9 cellular contexts compared by ENCODE assay signal in genomic region chr9:132671620-132672412, GRCh38. TPM values are rescaled to one million over a fixed set of nuclear protein-coding genes. Genes with fewer than 3 reads are reported as not detected.
DNase-seq lines count a peak whose midpoint lies in the region; ATAC-seq and TF ChIP-seq lines count a peak whose summit lies in the region.
"Had no signal": no experiment of that assay in that cellular context is flagged by ENCODE, and none has a peak within 500 bp of the region (broad histone marks: within the 10 kb centered on the region; RNA-seq: fewer than 3 reads in every experiment).

No MANE protein-coding gene starts in this region.

- no peak for DNase-seq in CD4-positive, alpha-beta memory T cell
- DNase-seq in colonic mucosa (no peak), NK-92 (lab: John Stamatoyannopoulos, UW; ENCODE audit: unreplicated experiment) (no peak), Kasumi-1 (lab: John Stamatoyannopoulos, UW) (no peak)
- DNase-seq: nucleus accumbens had no signal

- H3K4me1 Mint-ChIP-seq in CD4-positive, alpha-beta memory T cell, result peaks cover 43 to 71% (median 51%) of the 10 kb centered on the region in 4 donors

- H3K9ac ChIP-seq in Loucy (ENCODE audit: low read depth, low read length, poor library complexity, severe bottlenecking), result peak overlapping the region; percentile 95
- H3K9ac ChIP-seq in colonic mucosa (ENCODE audit: low read depth in 2 of 2, low read length in 2 of 2), result no peak overlapping the region
- peak overlapping the region; percentile 89 for H3K9ac ChIP-seq in neural cell (ENCODE audit: low read length)

- H3K4me2 ChIP-seq in Loucy (ENCODE audit: low read depth, low read length, poor library complexity, severe bottlenecking), result peak overlapping the region; percentile 98
- H3K4me2 ChIP-seq in neural cell (ENCODE audit: low read length), result peak overlapping the region; percentile 41

- H3K9me2 ChIP-seq in Loucy (replicated peaks; ENCODE audit: low read depth, low read length) (no peaks in the 10 kb centered on the region), neural cell (ENCODE audit: insufficient read depth, low read length) (no peaks in the 10 kb centered on the region)

- peak overlapping the region; percentile 99 for H3K27ac ChIP-seq in CD4-positive, alpha-beta memory T cell (ENCODE audit: low read depth, low read length)
- H3K27ac ChIP-seq in colonic mucosa (no peak overlapping the region), neural cell (ENCODE audit: low read length) (peak overlapping the region; percentile 89)

- H3K4me3 ChIP-seq in CD4-positive, alpha-beta memory T cell (ENCODE audit: low read length in 2 of 2), result peak overlapping the region in 1 of 2 donors; percentile 81
- peak overlapping the region; percentile 94 for H3K4me3 ChIP-seq in Loucy (ENCODE audit: low read length, poor library complexity, severe bottlenecking)
- H3K4me3 ChIP-seq in colonic mucosa, result peak overlapping the region; percentile 88
- H3K4me3 ChIP-seq in neural cell (ENCODE audit: low read length), result peak overlapping the region; percentile 69

- H4K20me1 ChIP-seq in Loucy (ENCODE audit: insufficient read depth, low read length, poor library complexity, severe bottlenecking) (peaks cover 56% of the 10 kb centered on the region), neural cell (ENCODE audit: insufficient read depth) (no peaks in the 10 kb centered on the region)

- H3K9me3 ChIP-seq in CD4-positive, alpha-beta memory T cell (ENCODE audit: control insufficient read depth in 1 of 2, low read length in 2 of 2), result no peaks in the 10 kb centered on the region
- H3K9me3 ChIP-seq in Loucy (ENCODE audit: insufficient read depth, low read depth, low read length) (no peaks in the 10 kb centered on the region), colonic mucosa (no peaks in the 10 kb centered on the region), neural cell (ENCODE audit: low read length) (no peaks in the 10 kb centered on the region)

- peak overlapping the region; percentile 91 to 100 (median 95) for H3K27ac Mint-ChIP-seq in CD4-positive, alpha-beta memory T cell

- TF ChIP-seq RAD21 in neural cell (conservative IDR thresholded peaks at IDR 0.05), result no peak

- H3K36me3 ChIP-seq in CD4-positive, alpha-beta memory T cell (ENCODE audit: insufficient read depth, low read length), result no peaks in the 10 kb centered on the region
- H3K36me3 ChIP-seq in Loucy (ENCODE audit: insufficient read depth, low read length), result no peaks in the 10 kb centered on the region
- no peaks in the 10 kb centered on the region for H3K36me3 ChIP-seq in colonic mucosa
- H3K36me3 ChIP-seq in neural cell (ENCODE audit: insufficient read depth, low read length), result no peaks in the 10 kb centered on the region

- H3K36me3 Mint-ChIP-seq in CD4-positive, alpha-beta memory T cell, result peaks cover 0 to 17% of the 10 kb centered on the region in 2 donors

- TF ChIP-seq EP300 in neural cell (conservative IDR thresholded peaks at IDR 0.05; ENCODE audit: poor library complexity, severe bottlenecking), result no peak

- peaks cover 87% of the 10 kb centered on the region for H3K79me2 ChIP-seq in Loucy (ENCODE audit: insufficient read depth, low read length)
- peaks cover 59% of the 10 kb centered on the region for H3K79me2 ChIP-seq in neural cell (replicated peaks; ENCODE audit: insufficient read depth, low read length)

- TF ChIP-seq CTCF in Loucy (conservative IDR thresholded peaks at IDR 0.05; ENCODE audit: low read length), result no peak
- TF ChIP-seq CTCF in colonic mucosa (IDR thresholded peaks at IDR 0.05), result no peak
- TF ChIP-seq CTCF in neural cell (IDR thresholded peaks at IDR 0.05; ENCODE audit: poor library complexity, severe bottlenecking), result no peak

- POLR2A ChIA-PET in CD4-positive, alpha-beta memory T cell (lab: Charles Lee; ENCODE audit: partially characterized antibody), result interaction anchor here (0.9 to 2.9 kb wide), 2 partner anchors 98 to 273 kb away, joined by 4 to 38 read pairs; partner anchors contain the start of gene TSC1

- H2AFZ ChIP-seq in Loucy (ENCODE audit: low read length) (no peak overlapping the region), neural cell (ENCODE audit: low read depth, low read length) (peak overlapping the region; percentile 69)

- H3K4me3 Mint-ChIP-seq in CD4-positive, alpha-beta memory T cell, result peak overlapping the region; percentile 88 to 95 (median 90)

- CTCF ChIA-PET in CD4-positive, alpha-beta memory T cell (lab: Charles Lee; ENCODE audit: partially characterized antibody), result interaction anchor here (1.5 to 2.2 kb wide), 2 partner anchors 16 to 25 kb away, joined by 3 to 6 read pairs; no protein-coding TSS in a partner anchor

- no peaks in the 10 kb centered on the region for H3K27me3 ChIP-seq in CD4-positive, alpha-beta memory T cell (ENCODE audit: insufficient read depth, low read length)
- H3K27me3 ChIP-seq in Loucy (ENCODE audit: insufficient read depth, low read length, poor library complexity, severe bottlenecking) (no peaks in the 10 kb centered on the region), colonic mucosa (no peaks in the 10 kb centered on the region), neural cell (ENCODE audit: insufficient read depth, low read depth, low read length) (no peaks in the 10 kb centered on the region)

- no peaks in the 10 kb centered on the region for H3F3A ChIP-seq in Loucy (ENCODE audit: low read depth)
- H3F3A ChIP-seq in neural cell (ENCODE audit: insufficient read depth, low read length, poor library complexity, severe bottlenecking), result no peaks in the 10 kb centered on the region

- ATAC-seq in HG03432 (IDR thresholded peaks at IDR 0.05; ENCODE audit: unreplicated experiment) (no peak), HG03108 (IDR thresholded peaks at IDR 0.05; ENCODE audit: unreplicated experiment) (no peak)

- intact Hi-C loops in CD4-positive, alpha-beta memory T cell (cut with micrococcal nuclease), result loop anchor here (5.0 kb wide), 1 partner anchor 95 kb away; no protein-coding TSS in a partner anchor
- intact Hi-C loops in colonic mucosa (cut with DNase I), result no loop called here

- H3K4me1 ChIP-seq in CD4-positive, alpha-beta memory T cell (ENCODE audit: insufficient read depth, low read length), result peaks cover 42% of the 10 kb centered on the region
- H3K4me1 ChIP-seq in Loucy (ENCODE audit: insufficient read depth, low read length, poor library complexity, severe bottlenecking), result peaks cover 41% of the 10 kb centered on the region
- no peaks in the 10 kb centered on the region for H3K4me1 ChIP-seq in colonic mucosa

- H3K27me3 Mint-ChIP-seq in CD4-positive, alpha-beta memory T cell, result no peaks in the 10 kb centered on the region

- no peaks in the 10 kb centered on the region for H3K9me3 Mint-ChIP-seq in CD4-positive, alpha-beta memory T cell

TF ChIP-seq in neural cell, 6 proteins besides CTCF, POLR2A, EP300 and RAD21:
- TF ChIP-seq TAF1 (IDR thresholded peaks at IDR 0.05; ENCODE audit: low read depth) (no peak), SMC3 (conservative IDR thresholded peaks at IDR 0.05; ENCODE audit: poor library complexity) (no peak)
TF ChIP-seq in neural cell: peak in this region for 0.

RNA-seq across cellular contexts. Expression of gene GTF3C4, which starts 1.6 kb away (rescaled TPM):
- 10 to 100 TPM; 12.8 to 13.2 TPM for total RNA-seq in CD4-positive, alpha-beta memory T cell
- polyA plus RNA-seq in CD4-positive, alpha-beta memory T cell, result 1 to 10 TPM; 2.7 to 3.9 TPM
- total RNA-seq in colonic mucosa, result 10 to 100 TPM; 12.4 to 13.1 TPM
- 10.5 and 11.1 TPM in 2 replicates for polyA plus RNA-seq in neural cell
- polyA minus RNA-seq in neural cell, result 34.1 and 40.3 TPM in 2 replicates

RNA-seq across cellular contexts. Expression of gene DDX31, which starts 2.0 kb away (rescaled TPM):
- total RNA-seq in CD4-positive, alpha-beta memory T cell, result 10 to 100 TPM; 19.6 to 21.1 TPM
- 1 to 10 TPM; 3.4 to 7.6 TPM for polyA plus RNA-seq in CD4-positive, alpha-beta memory T cell
- 10 to 100 TPM in 1 of 2 donors, 1 to 10 TPM in 1; 6.8 to 11.6 TPM for total RNA-seq in colonic mucosa
- polyA plus RNA-seq in neural cell, result 12.8 and 17.9 TPM in 2 replicates
- polyA minus RNA-seq in neural cell, result 14.2 and 14.6 TPM in 2 replicates

Comparison
In these comparisons a context has a peak if more than half of its experiments do, and no peak if none do; other contexts are left out.
1. H3K9ac ChIP-seq: peak in Loucy (single experiment) and neural cell (single experiment); none in colonic mucosa (0 of 2).